Comparison of ENCODE assay signal across 1 cellular context in the genomic region with DNA sequence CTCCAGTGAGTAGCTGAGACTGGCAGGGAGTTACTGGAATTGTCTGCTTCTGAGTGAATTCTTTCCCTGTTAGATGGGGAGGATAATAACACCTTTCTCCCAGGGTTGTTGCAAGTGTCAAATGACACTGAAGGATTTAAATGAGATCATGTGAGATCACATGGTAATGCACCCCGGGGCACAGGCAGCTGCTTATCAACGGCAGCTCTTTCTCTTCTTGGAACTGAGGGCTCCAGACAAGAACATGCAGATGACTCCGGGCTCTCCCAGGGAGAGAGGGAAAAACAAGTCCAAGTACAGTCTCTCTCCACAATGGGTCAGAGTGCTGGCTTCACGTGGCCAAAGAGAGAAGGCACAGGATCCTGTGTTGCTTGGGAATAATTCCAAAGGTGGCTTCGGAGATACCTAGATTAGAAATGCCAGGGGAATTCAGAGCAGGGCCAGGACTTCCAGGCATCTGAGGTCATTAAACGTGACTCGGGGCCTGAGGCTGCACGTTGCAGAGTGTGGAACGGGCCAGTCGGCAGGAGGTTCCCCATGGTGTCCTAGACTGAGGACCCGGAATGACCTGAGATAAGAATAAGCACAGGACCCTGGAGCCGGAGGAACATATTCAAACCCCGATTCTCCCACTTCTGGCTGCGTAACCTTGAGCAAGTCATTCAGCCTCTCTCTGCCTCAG.
A peak's percentile ranks its signal among the peaks of the same experiment; 100 is the strongest.
TF ChIP-seq lines count a peak whose summit lies in the region.

No MANE protein-coding gene starts in this region.

TF ChIP-seq in K562, 482 proteins besides CTCF, POLR2A, EP300 and RAD21 (continued from another document and continues in another):
- TF ChIP-seq KDM1A (IDR thresholded peaks at IDR 0.05) (no peak), RFX1 (IDR thresholded peaks at IDR 0.05) (no peak), HDAC1 (IDR thresholded peaks at IDR 0.05) (no peak), ARNT (IDR thresholded peaks at IDR 0.05) (no peak), BHLHE40 (IDR thresholded peaks at IDR 0.05; ENCODE audit: low read length) (peak; percentile 44; the same call in 1 of the 2 replicates), CBFA2T2 (conservative IDR thresholded peaks at IDR 0.05) (peak; percentile 61), CEBPB (tag; IDR thresholded peaks at IDR 0.05) (no peak), ZFP1 (CRISPR knock-in tag; IDR thresholded peaks at IDR 0.05) (no peak), SMARCA4 (IDR thresholded peaks at IDR 0.05) (peak; percentile 23; the same call in 1 of the 2 replicates), POU5F1 (IDR thresholded peaks at IDR 0.05; ENCODE audit: borderline replicate concordance, low read depth, low read length, partially characterized antibody) (no peak), SAFB (IDR thresholded peaks at IDR 0.05; ENCODE audit: borderline replicate concordance, low read depth, low read length) (no peak), ZNF561 (CRISPR knock-in tag; conservative IDR thresholded peaks at IDR 0.05) (no peak), ZNF134 (CRISPR knock-in tag; conservative IDR thresholded peaks at IDR 0.05) (0 out of 2 replicates have a peak, but pooled peaks have one; percentile 23), HIVEP1 (CRISPR knock-in tag; IDR thresholded peaks at IDR 0.05) (no peak), JUND (IDR thresholded peaks at IDR 0.05; ENCODE audit: borderline replicate concordance, low read depth, low read length) (peak; percentile 52; the same call in 1 of the 2 replicates), JUND (tag; IDR thresholded peaks at IDR 0.05; ENCODE audit: borderline replicate concordance, low read depth, low read length) (peak; percentile 62; the same call in 2 of the 3 replicates), BMI1 (IDR thresholded peaks at IDR 0.05; ENCODE audit: low read length) (no peak), NR4A1 (CRISPR knock-in tag; IDR thresholded peaks at IDR 0.05) (no peak), NR4A1 (tag; IDR thresholded peaks at IDR 0.05) (no peak), ZNF239 (CRISPR knock-in tag; IDR thresholded peaks at IDR 0.05) (no peak), KLF1 (tag; IDR thresholded peaks at IDR 0.05) (no peak), ZNF263 (CRISPR knock-in tag; IDR thresholded peaks at IDR 0.05; ENCODE audit: borderline replicate concordance) (no peak), TAF1 (IDR thresholded peaks at IDR 0.05; ENCODE audit: control insufficient read depth, extremely low read depth, insufficient read depth, low read length, severe bottlenecking) (no peak), NRF1 (conservative IDR thresholded peaks at IDR 0.05 in 1 of 2, IDR thresholded peaks at IDR 0.05 in 1 of 2) (no peak), U2AF2 (optimal IDR thresholded peaks at IDR 0.05; ENCODE audit: low read depth, low read length) (no peak), PTBP1 (IDR thresholded peaks at IDR 0.05; ENCODE audit: low read depth, low read length) (no peak), RAD51 (IDR thresholded peaks at IDR 0.05; ENCODE audit: borderline replicate concordance, low read depth) (peak; percentile 49), ZNF184 (CRISPR knock-in tag; IDR thresholded peaks at IDR 0.05) (no peak), FIP1L1 (IDR thresholded peaks at IDR 0.05; ENCODE audit: low read depth, low read length, poor library complexity, severe bottlenecking) (no peak), ZNF165 (CRISPR knock-in tag; IDR thresholded peaks at IDR 0.05; ENCODE audit: borderline replicate concordance) (no peak), CXXC5 (CRISPR knock-in tag; IDR thresholded peaks at IDR 0.05) (peak; percentile 49; the same call in 1 of the 2 replicates), PURB (CRISPR knock-in tag; IDR thresholded peaks at IDR 0.05; ENCODE audit: low read depth) (no peak), STAT5A (IDR thresholded peaks at IDR 0.05; ENCODE audit: borderline replicate concordance, low read length) (peak; percentile 45; the same call in 1 of the 2 replicates), NCOR1 (IDR thresholded peaks at IDR 0.05) (peak; percentile 44; the same call in 1 of the 2 replicates), MIER1 (IDR thresholded peaks at IDR 0.05; ENCODE audit: low read depth) (no peak), NR3C1 (CRISPR knock-in tag; IDR thresholded peaks at IDR 0.05) (no peak), RBM25 (IDR thresholded peaks at IDR 0.05; ENCODE audit: low read depth, low read length, severe bottlenecking) (no peak), TAL1 (IDR thresholded peaks at IDR 0.05) (peak; percentile 58; the same call in 1 of the 2 replicates), HNRNPH1 (optimal IDR thresholded peaks at IDR 0.05; ENCODE audit: low read depth, low read length) (no peak), HDGF (IDR thresholded peaks at IDR 0.05) (no peak)
- TF ChIP-seq, protein P1, sequence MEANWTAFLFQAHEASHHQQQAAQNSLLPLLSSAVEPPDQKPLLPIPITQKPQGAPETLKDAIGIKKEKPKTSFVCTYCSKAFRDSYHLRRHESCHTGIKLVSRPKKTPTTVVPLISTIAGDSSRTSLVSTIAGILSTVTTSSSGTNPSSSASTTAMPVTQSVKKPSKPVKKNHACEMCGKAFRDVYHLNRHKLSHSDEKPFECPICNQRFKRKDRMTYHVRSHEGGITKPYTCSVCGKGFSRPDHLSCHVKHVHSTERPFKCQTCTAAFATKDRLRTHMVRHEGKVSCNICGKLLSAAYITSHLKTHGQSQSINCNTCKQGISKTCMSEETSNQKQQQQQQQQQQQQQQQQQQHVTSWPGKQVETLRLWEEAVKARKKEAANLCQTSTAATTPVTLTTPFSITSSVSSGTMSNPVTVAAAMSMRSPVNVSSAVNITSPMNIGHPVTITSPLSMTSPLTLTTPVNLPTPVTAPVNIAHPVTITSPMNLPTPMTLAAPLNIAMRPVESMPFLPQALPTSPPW (CRISPR knock-in tag; IDR thresholded peaks at IDR 0.05) = peak; percentile 19; the same call in 1 of the 2 replicates
- TF ChIP-seq, protein P2, sequence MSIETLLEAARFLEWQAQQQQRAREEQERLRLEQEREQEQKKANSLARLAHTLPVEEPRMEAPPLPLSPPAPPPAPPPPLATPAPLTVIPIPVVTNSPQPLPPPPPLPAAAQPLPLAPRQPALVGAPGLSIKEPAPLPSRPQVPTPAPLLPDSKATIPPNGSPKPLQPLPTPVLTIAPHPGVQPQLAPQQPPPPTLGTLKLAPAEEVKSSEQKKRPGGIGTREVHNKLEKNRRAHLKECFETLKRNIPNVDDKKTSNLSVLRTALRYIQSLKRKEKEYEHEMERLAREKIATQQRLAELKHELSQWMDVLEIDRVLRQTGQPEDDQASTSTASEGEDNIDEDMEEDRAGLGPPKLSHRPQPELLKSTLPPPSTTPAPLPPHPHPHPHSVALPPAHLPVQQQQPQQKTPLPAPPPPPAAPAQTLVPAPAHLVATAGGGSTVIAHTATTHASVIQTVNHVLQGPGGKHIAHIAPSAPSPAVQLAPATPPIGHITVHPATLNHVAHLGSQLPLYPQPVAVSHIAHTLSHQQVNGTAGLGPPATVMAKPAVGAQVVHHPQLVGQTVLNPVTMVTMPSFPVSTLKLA (conservative IDR thresholded peaks at IDR 0.05) = peak in 1 of 2 experiments; percentile 42; a peak in 2 of 4 replicates
- TF ChIP-seq, protein P3, sequence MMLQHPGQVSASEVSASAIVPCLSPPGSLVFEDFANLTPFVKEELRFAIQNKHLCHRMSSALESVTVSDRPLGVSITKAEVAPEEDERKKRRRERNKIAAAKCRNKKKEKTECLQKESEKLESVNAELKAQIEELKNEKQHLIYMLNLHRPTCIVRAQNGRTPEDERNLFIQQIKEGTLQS (IDR thresholded peaks at IDR 0.05) = no peak
- TF ChIP-seq, protein P3 (CRISPR knock-in tag; conservative IDR thresholded peaks at IDR 0.05) = no peak
- TF ChIP-seq, protein P4, sequence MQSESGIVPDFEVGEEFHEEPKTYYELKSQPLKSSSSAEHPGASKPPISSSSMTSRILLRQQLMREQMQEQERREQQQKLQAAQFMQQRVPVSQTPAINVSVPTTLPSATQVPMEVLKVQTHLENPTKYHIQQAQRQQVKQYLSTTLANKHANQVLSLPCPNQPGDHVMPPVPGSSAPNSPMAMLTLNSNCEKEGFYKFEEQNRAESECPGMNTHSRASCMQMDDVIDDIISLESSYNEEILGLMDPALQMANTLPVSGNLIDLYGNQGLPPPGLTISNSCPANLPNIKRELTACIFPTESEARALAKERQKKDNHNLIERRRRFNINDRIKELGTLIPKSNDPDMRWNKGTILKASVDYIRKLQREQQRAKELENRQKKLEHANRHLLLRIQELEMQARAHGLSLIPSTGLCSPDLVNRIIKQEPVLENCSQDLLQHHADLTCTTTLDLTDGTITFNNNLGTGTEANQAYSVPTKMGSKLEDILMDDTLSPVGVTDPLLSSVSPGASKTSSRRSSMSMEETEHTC (IDR thresholded peaks at IDR 0.05) = peak; percentile 43; the same call in 1 of the 2 replicates
- TF ChIP-seq, protein P5, sequence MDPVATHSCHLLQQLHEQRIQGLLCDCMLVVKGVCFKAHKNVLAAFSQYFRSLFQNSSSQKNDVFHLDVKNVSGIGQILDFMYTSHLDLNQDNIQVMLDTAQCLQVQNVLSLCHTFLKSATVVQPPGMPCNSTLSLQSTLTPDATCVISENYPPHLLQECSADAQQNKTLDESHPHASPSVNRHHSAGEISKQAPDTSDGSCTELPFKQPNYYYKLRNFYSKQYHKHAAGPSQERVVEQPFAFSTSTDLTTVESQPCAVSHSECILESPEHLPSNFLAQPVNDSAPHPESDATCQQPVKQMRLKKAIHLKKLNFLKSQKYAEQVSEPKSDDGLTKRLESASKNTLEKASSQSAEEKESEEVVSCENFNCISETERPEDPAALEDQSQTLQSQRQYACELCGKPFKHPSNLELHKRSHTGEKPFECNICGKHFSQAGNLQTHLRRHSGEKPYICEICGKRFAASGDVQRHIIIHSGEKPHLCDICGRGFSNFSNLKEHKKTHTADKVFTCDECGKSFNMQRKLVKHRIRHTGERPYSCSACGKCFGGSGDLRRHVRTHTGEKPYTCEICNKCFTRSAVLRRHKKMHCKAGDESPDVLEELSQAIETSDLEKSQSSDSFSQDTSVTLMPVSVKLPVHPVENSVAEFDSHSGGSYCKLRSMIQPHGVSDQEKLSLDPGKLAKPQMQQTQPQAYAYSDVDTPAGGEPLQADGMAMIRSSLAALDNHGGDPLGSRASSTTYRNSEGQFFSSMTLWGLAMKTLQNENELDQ (CRISPR knock-in tag; IDR thresholded peaks at IDR 0.05; ENCODE audit: borderline replicate concordance) = no peak
- TF ChIP-seq, protein P6, sequence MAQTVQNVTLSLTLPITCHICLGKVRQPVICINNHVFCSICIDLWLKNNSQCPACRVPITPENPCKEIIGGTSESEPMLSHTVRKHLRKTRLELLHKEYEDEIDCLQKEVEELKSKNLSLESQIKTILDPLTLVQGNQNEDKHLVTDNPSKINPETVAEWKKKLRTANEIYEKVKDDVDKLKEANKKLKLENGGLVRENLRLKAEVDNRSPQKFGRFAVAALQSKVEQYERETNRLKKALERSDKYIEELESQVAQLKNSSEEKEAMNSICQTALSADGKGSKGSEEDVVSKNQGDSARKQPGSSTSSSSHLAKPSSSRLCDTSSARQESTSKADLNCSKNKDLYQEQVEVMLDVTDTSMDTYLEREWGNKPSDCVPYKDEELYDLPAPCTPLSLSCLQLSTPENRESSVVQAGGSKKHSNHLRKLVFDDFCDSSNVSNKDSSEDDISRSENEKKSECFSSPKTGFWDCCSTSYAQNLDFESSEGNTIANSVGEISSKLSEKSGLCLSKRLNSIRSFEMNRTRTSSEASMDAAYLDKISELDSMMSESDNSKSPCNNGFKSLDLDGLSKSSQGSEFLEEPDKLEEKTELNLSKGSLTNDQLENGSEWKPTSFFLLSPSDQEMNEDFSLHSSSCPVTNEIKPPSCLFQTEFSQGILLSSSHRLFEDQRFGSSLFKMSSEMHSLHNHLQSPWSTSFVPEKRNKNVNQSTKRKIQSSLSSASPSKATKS (CRISPR knock-in tag; IDR thresholded peaks at IDR 0.05) = no peak
- TF ChIP-seq, protein P7, sequence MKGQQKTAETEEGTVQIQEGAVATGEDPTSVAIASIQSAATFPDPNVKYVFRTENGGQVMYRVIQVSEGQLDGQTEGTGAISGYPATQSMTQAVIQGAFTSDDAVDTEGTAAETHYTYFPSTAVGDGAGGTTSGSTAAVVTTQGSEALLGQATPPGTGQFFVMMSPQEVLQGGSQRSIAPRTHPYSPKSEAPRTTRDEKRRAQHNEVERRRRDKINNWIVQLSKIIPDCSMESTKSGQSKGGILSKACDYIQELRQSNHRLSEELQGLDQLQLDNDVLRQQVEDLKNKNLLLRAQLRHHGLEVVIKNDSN (CRISPR knock-in tag; IDR thresholded peaks at IDR 0.05) = no peak
- TF ChIP-seq, protein P8, sequence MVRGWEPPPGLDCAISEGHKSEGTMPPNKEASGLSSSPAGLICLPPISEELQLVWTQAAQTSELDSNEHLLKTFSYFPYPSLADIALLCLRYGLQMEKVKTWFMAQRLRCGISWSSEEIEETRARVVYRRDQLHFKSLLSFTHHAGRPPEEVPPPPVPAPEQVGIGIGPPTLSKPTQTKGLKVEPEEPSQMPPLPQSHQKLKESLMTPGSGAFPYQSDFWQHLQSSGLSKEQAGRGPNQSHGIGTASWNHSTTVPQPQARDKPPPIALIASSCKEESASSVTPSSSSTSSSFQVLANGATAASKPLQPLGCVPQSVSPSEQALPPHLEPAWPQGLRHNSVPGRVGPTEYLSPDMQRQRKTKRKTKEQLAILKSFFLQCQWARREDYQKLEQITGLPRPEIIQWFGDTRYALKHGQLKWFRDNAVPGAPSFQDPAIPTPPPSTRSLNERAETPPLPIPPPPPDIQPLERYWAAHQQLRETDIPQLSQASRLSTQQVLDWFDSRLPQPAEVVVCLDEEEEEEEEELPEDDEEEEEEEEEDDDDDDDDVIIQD (CRISPR knock-in tag; IDR thresholded peaks at IDR 0.05) = no peak
- TF ChIP-seq, protein P9, sequence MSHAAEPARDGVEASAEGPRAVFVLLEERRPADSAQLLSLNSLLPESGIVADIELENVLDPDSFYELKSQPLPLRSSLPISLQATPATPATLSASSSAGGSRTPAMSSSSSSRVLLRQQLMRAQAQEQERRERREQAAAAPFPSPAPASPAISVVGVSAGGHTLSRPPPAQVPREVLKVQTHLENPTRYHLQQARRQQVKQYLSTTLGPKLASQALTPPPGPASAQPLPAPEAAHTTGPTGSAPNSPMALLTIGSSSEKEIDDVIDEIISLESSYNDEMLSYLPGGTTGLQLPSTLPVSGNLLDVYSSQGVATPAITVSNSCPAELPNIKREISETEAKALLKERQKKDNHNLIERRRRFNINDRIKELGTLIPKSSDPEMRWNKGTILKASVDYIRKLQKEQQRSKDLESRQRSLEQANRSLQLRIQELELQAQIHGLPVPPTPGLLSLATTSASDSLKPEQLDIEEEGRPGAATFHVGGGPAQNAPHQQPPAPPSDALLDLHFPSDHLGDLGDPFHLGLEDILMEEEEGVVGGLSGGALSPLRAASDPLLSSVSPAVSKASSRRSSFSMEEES (CRISPR knock-in tag; IDR thresholded peaks at IDR 0.05) = peak; percentile 20; the same call in 1 of the 2 replicates
- TF ChIP-seq, protein P10, sequence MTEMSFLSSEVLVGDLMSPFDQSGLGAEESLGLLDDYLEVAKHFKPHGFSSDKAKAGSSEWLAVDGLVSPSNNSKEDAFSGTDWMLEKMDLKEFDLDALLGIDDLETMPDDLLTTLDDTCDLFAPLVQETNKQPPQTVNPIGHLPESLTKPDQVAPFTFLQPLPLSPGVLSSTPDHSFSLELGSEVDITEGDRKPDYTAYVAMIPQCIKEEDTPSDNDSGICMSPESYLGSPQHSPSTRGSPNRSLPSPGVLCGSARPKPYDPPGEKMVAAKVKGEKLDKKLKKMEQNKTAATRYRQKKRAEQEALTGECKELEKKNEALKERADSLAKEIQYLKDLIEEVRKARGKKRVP (CRISPR knock-in tag; IDR thresholded peaks at IDR 0.05) = no peak
